ENCODE assay signal across 1 cellular context in the genomic region with DNA sequence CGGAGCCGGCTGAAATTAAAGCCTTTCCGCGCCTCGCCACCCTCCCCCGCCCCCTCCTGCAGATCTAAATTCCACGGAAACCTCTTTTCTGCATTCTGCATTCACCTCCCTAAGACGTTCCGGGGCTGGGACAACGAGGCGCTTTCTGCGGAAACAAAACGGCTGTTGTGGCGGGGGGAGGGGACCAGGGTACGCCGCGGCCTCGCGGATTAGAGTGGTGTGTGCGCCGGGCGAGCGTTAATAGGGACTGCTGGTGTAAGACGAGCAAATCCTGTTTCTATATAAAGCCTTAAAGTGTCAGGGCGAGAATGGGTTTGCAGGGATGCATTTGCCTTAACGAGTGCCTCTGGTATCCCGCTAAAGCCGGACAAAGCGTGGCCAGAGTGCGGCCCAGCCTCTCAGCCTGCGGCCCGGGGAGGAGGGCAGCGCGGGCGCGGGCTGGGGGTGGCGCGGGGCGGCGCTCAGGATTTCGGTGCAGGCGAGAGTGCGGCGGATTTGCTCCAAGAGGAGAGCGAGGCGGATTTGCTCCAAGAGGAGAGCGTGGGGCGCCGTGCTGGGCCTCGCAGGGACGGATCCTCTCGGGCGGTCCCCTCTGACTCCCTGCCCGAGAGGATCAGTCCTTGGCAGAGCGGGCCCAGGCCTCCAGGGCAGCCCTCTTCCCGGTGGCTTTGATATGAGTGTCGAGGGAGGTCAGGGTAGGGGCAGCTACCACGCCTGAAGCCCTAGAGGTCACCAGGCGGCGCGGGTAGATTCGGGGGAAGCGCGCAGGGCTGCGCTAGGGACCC.
TF ChIP-seq lines count a peak whose summit lies in the region.

No MANE protein-coding gene starts in this region.

TF ChIP-seq in H1, 55 proteins besides CTCF, POLR2A, EP300 and RAD21 (continued from another document):
- TF ChIP-seq, protein P1, sequence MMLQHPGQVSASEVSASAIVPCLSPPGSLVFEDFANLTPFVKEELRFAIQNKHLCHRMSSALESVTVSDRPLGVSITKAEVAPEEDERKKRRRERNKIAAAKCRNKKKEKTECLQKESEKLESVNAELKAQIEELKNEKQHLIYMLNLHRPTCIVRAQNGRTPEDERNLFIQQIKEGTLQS (IDR thresholded peaks at IDR 0.05; ENCODE audit: insufficient read depth, low read depth, low read length): no peak
- TF ChIP-seq, protein P2, sequence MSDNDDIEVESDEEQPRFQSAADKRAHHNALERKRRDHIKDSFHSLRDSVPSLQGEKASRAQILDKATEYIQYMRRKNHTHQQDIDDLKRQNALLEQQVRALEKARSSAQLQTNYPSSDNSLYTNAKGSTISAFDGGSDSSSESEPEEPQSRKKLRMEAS (IDR thresholded peaks at IDR 0.05): no peak
- no peak for TF ChIP-seq CREB1 (IDR thresholded peaks at IDR 0.05)
- no peak for TF ChIP-seq SRF (IDR thresholded peaks at IDR 0.05; ENCODE audit: low read depth, low read length)
- TF ChIP-seq RNF2 (IDR thresholded peaks at IDR 0.05; ENCODE audit: borderline replicate concordance, low read depth, low read length, missing control alignments, poor library complexity, severe bottlenecking): peak; percentile 87
- no peak for TF ChIP-seq SIX5 (IDR thresholded peaks at IDR 0.05; ENCODE audit: low read depth, low read length)
- peak; percentile 97 for TF ChIP-seq SUZ12 (IDR thresholded peaks at IDR 0.05; ENCODE audit: low read length)
- 0 out of 2 replicates have a peak, but pooled peaks have one; percentile 58 for TF ChIP-seq RBBP5 (IDR thresholded peaks at IDR 0.05; ENCODE audit: borderline replicate concordance, low read depth, low read length)
- TF ChIP-seq, protein P3, sequence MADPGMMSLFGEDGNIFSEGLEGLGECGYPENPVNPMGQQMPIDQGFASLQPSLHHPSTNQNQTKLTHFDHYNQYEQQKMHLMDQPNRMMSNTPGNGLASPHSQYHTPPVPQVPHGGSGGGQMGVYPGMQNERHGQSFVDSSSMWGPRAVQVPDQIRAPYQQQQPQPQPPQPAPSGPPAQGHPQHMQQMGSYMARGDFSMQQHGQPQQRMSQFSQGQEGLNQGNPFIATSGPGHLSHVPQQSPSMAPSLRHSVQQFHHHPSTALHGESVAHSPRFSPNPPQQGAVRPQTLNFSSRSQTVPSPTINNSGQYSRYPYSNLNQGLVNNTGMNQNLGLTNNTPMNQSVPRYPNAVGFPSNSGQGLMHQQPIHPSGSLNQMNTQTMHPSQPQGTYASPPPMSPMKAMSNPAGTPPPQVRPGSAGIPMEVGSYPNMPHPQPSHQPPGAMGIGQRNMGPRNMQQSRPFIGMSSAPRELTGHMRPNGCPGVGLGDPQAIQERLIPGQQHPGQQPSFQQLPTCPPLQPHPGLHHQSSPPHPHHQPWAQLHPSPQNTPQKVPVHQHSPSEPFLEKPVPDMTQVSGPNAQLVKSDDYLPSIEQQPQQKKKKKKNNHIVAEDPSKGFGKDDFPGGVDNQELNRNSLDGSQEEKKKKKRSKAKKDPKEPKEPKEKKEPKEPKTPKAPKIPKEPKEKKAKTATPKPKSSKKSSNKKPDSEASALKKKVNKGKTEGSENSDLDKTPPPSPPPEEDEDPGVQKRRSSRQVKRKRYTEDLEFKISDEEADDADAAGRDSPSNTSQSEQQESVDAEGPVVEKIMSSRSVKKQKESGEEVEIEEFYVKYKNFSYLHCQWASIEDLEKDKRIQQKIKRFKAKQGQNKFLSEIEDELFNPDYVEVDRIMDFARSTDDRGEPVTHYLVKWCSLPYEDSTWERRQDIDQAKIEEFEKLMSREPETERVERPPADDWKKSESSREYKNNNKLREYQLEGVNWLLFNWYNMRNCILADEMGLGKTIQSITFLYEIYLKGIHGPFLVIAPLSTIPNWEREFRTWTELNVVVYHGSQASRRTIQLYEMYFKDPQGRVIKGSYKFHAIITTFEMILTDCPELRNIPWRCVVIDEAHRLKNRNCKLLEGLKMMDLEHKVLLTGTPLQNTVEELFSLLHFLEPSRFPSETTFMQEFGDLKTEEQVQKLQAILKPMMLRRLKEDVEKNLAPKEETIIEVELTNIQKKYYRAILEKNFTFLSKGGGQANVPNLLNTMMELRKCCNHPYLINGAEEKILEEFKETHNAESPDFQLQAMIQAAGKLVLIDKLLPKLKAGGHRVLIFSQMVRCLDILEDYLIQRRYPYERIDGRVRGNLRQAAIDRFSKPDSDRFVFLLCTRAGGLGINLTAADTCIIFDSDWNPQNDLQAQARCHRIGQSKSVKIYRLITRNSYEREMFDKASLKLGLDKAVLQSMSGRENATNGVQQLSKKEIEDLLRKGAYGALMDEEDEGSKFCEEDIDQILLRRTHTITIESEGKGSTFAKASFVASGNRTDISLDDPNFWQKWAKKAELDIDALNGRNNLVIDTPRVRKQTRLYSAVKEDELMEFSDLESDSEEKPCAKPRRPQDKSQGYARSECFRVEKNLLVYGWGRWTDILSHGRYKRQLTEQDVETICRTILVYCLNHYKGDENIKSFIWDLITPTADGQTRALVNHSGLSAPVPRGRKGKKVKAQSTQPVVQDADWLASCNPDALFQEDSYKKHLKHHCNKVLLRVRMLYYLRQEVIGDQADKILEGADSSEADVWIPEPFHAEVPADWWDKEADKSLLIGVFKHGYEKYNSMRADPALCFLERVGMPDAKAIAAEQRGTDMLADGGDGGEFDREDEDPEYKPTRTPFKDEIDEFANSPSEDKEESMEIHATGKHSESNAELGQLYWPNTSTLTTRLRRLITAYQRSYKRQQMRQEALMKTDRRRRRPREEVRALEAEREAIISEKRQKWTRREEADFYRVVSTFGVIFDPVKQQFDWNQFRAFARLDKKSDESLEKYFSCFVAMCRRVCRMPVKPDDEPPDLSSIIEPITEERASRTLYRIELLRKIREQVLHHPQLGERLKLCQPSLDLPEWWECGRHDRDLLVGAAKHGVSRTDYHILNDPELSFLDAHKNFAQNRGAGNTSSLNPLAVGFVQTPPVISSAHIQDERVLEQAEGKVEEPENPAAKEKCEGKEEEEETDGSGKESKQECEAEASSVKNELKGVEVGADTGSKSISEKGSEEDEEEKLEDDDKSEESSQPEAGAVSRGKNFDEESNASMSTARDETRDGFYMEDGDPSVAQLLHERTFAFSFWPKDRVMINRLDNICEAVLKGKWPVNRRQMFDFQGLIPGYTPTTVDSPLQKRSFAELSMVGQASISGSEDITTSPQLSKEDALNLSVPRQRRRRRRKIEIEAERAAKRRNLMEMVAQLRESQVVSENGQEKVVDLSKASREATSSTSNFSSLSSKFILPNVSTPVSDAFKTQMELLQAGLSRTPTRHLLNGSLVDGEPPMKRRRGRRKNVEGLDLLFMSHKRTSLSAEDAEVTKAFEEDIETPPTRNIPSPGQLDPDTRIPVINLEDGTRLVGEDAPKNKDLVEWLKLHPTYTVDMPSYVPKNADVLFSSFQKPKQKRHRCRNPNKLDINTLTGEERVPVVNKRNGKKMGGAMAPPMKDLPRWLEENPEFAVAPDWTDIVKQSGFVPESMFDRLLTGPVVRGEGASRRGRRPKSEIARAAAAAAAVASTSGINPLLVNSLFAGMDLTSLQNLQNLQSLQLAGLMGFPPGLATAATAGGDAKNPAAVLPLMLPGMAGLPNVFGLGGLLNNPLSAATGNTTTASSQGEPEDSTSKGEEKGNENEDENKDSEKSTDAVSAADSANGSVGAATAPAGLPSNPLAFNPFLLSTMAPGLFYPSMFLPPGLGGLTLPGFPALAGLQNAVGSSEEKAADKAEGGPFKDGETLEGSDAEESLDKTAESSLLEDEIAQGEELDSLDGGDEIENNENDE (IDR thresholded peaks at IDR 0.05; ENCODE audit: insufficient replicate concordance, low read length): no peak
- TF ChIP-seq TEAD4 (IDR thresholded peaks at IDR 0.05; ENCODE audit: low read depth, low read length): no peak
- no peak for TF ChIP-seq CBX5 (IDR thresholded peaks at IDR 0.05; ENCODE audit: low read depth, low read length)
- TF ChIP-seq KDM1A (IDR thresholded peaks at IDR 0.05; ENCODE audit: borderline replicate concordance, low read length): no peak
- TF ChIP-seq JUND (IDR thresholded peaks at IDR 0.05; ENCODE audit: low read length): no peak
- TF ChIP-seq POLR2AphosphoS5 (IDR thresholded peaks at IDR 0.05; ENCODE audit: low read depth, low read length): no peak
- TF ChIP-seq KDM5A (IDR thresholded peaks at IDR 0.05; ENCODE audit: low read length): no peak
- no peak for TF ChIP-seq ZNF274 (IDR thresholded peaks at IDR 0.05; ENCODE audit: borderline replicate concordance, extremely low read depth, low read length)
